Comparison of ENCODE assay signal across 1 cellular context in genomic region chr22:20943104-20943933, GRCh38.
TF ChIP-seq lines count a peak whose summit lies in the region.

No MANE protein-coding gene starts in this region.

TF ChIP-seq in HepG2, 621 proteins besides CTCF, POLR2A, EP300 and RAD21:
- TF ChIP-seq ZNF460 (CRISPR knock-in tag; IDR thresholded peaks at IDR 0.05; ENCODE audit: borderline replicate concordance), result peak; percentile 50; the same call in 1 of the 2 replicates
- no peak for TF ChIP-seq SRSF1 (optimal IDR thresholded peaks at IDR 0.05; ENCODE audit: low read depth, low read length)
TF ChIP-seq in HepG2: peak in this region for 1.
